In genomic region chr1:151143057-151143435, GRCh38 we compare ENCODE assay signal across 22 cellular contexts. TPM values are rescaled to one million over a fixed set of nuclear protein-coding genes. Genes with fewer than 3 reads are reported as not detected.
DNase-seq lines count a peak whose midpoint lies in the region; ATAC-seq and TF ChIP-seq lines count a peak whose summit lies in the region.
"Had no signal": no experiment of that assay in that cellular context is flagged by ENCODE, and none has a peak within 500 bp of the region (broad histone marks: within the 10 kb centered on the region; RNA-seq: fewer than 3 reads in every experiment).

No MANE protein-coding gene starts in this region.

- POLR2A ChIA-PET in CD4-positive, alpha-beta T cell (lab: Charles Lee) = interaction anchor here (1.6 kb wide), 1 partner anchor 11 kb away, joined by 6 read pairs; no protein-coding TSS in a partner anchor

- no peak overlapping the region for H3K27ac Mint-ChIP-seq in chondrocyte (ENCODE audit: unreplicated experiment)
- no peak overlapping the region for H3K27ac Mint-ChIP-seq in CD4-positive, alpha-beta T cell
- H3K27ac Mint-ChIP-seq: activated naive CD8-positive, alpha-beta T cell treated with anti-CD3 and anti-CD28 coated beads, Interleukin-2, amount 50 U/mL, for 24 hours; CD8-positive, alpha-beta T cell; mesothelial cell of epicardium had no signal

- H3K4me3 ChIP-seq in psoas muscle (peak overlapping the region; percentile 76), vagina (no peak overlapping the region)
- H3K4me3 ChIP-seq: SK-N-MC, spleen, thyroid gland had no signal

- H3K9me3 ChIP-seq in psoas muscle (no peaks in the 10 kb centered on the region), vagina (no peaks in the 10 kb centered on the region)
- no peaks in the 10 kb centered on the region for H3K9me3 ChIP-seq in CD4-positive, alpha-beta T cell (ENCODE audit: control insufficient read depth, low read length)
- H3K9me3 ChIP-seq: spleen, thyroid gland had no signal

- no peak for TF ChIP-seq CTCF in chondrocyte (IDR thresholded peaks at IDR 0.05)
- TF ChIP-seq CTCF in psoas muscle (IDR thresholded peaks at IDR 0.05) = peak; percentile 20
- TF ChIP-seq CTCF in vagina (IDR thresholded peaks at IDR 0.05) = no peak
- TF ChIP-seq CTCF in CD4-positive, alpha-beta T cell (IDR thresholded peaks at IDR 0.05) = no peak

- H3K36me3 Mint-ChIP-seq in chondrocyte (ENCODE audit: low read depth) = no peaks in the 10 kb centered on the region
- H3K36me3 Mint-ChIP-seq in CD4-positive, alpha-beta T cell (ENCODE audit: low read depth) = peaks cover 5% of the 10 kb centered on the region
- H3K36me3 Mint-ChIP-seq: mesothelial cell of epicardium, WTC11 had no signal

- WGBS in psoas muscle, 3 donors = 12 to 24% (median 21%) methylated on average over 7 of the region's 7 CpGs

- H3K4me1 Mint-ChIP-seq in chondrocyte (ENCODE audit: low read depth) = peaks cover 36% of the 10 kb centered on the region
- peaks cover 18% of the 10 kb centered on the region for H3K4me1 Mint-ChIP-seq in CD4-positive, alpha-beta T cell (ENCODE audit: low read depth)

- intact Hi-C loops in left ventricle myocardium superior (cut with micrococcal nuclease) (no loop called here), psoas muscle (cut with DNase I) (no loop called here), vagina (cut with DNase I) (no loop called here)
- intact Hi-C loops in CD4-positive, alpha-beta T cell (cut with DNase I, micrococcal nuclease) = no loop called here

- H3K36me3 ChIP-seq in psoas muscle (ENCODE audit: insufficient read depth in 1 of 2, low read depth in 1 of 2) = peaks cover 0 to 29% of the 10 kb centered on the region in 2 donors
- H3K36me3 ChIP-seq in vagina = no peaks in the 10 kb centered on the region
- H3K36me3 ChIP-seq: spleen, thyroid gland had no signal

- ATAC-seq in left ventricle myocardium superior (peak; percentile 24), psoas muscle (peak; percentile 36 to 59 (median 42))
- ATAC-seq in CD4-positive, alpha-beta T cell (ENCODE audit: poor library complexity) = no peak
- ATAC-seq: activated naive CD8-positive, alpha-beta T cell treated with anti-CD3 and anti-CD28 coated beads, Interleukin-2, amount 50 U/mL, for 24 hours; CD8-positive, alpha-beta T cell; left lobe of liver; stimulated activated naive CD8-positive, alpha-beta T cell treated with anti-CD3 and anti-CD28 coated beads, Interleukin-15, Interleukin-2, amounts not matched to agents 100 U/mL and 50 U/mL, for 24 hours; WTC11 had no signal

- H3K27ac ChIP-seq in psoas muscle (peak overlapping the region; percentile 89), vagina (no peak overlapping the region)
- no peak overlapping the region for H3K27ac ChIP-seq in CD4-positive, alpha-beta T cell (ENCODE audit: low read depth, low read length)
- H3K27ac ChIP-seq: SK-N-MC, spleen, thyroid gland had no signal

- H3K4me1 ChIP-seq in psoas muscle = peaks cover 48% of the 10 kb centered on the region
- H3K4me1 ChIP-seq in vagina = peaks cover 45% of the 10 kb centered on the region

- DNase-seq in LHCN-M2 (ENCODE audit: low read depth) (peak; percentile 22), chondrocyte (ENCODE audit: low spot score) (peak; percentile 61), left ventricle myocardium superior (peak; percentile 54), psoas muscle (peak in 1 of 2 donors; percentile 80), midbrain (lab: John Stamatoyannopoulos, UW) (no peak), vagina (ENCODE audit: extremely low spot score in 2 of 2) (no peak)
- DNase-seq in CD4-positive, alpha-beta T cell = no peak
- DNase-seq: activated CD4-positive, alpha-beta T cell treated with anti-CD3 and anti-CD28 coated beads, Interleukin-2, amount 50 U/mL, for 4 hours; activated gamma-delta T cell; activated naive CD8-positive, alpha-beta T cell treated with anti-CD3 and anti-CD28 coated beads, Interleukin-2, amount 50 U/mL, for 24 hours; CD8-positive, alpha-beta T cell; GF-D8; NCI-H1436 treated with DMSO at 0.1 percent for 48 hours; NCI-H510A treated with DMSO at 0.1 percent for 48 hours; spleen; stimulated activated CD4-positive, alpha-beta T cell treated with anti-CD3 and anti-CD28 coated beads, Interleukin-4, amount 100 ng/mL, for 24 hours; stimulated activated naive CD8-positive, alpha-beta T cell treated with anti-CD3 and anti-CD28 coated beads, Interleukin-15, Interleukin-2, amounts not matched to agents 100 U/mL and 50 U/mL, for 24 hours; thyroid gland had no signal

- H3K27me3 Mint-ChIP-seq in chondrocyte (ENCODE audit: low read depth) = no peaks in the 10 kb centered on the region
- H3K27me3 Mint-ChIP-seq in CD4-positive, alpha-beta T cell = no peaks in the 10 kb centered on the region

- CTCF ChIA-PET in CD4-positive, alpha-beta T cell (lab: Charles Lee) = no interaction called here

- H3K27me3 ChIP-seq in psoas muscle (ENCODE audit: insufficient read depth in 3 of 3, low read length in 2 of 3) = no peaks in the 10 kb centered on the region
- no peaks in the 10 kb centered on the region for H3K27me3 ChIP-seq in vagina
- H3K27me3 ChIP-seq in CD4-positive, alpha-beta T cell (ENCODE audit: control insufficient read depth, insufficient read depth, low read length) = no peaks in the 10 kb centered on the region
- H3K27me3 ChIP-seq: thyroid gland had no signal

- H3K9me3 Mint-ChIP-seq in chondrocyte (ENCODE audit: low read depth) = no peaks in the 10 kb centered on the region
- H3K9me3 Mint-ChIP-seq in CD4-positive, alpha-beta T cell = no peaks in the 10 kb centered on the region
- H3K9me3 Mint-ChIP-seq: activated naive CD8-positive, alpha-beta T cell treated with anti-CD3 and anti-CD28 coated beads, Interleukin-2, amount 50 U/mL, for 24 hours; CD8-positive, alpha-beta T cell; mesothelial cell of epicardium; WTC11 had no signal

- TF ChIP-seq POLR2A in vagina (IDR thresholded peaks at IDR 0.05) = no peak

- H3K4me3 Mint-ChIP-seq in chondrocyte (ENCODE audit: unreplicated experiment) = no peak overlapping the region
- no peak overlapping the region for H3K4me3 Mint-ChIP-seq in CD4-positive, alpha-beta T cell
- H3K4me3 Mint-ChIP-seq: activated naive CD8-positive, alpha-beta T cell treated with anti-CD3 and anti-CD28 coated beads, Interleukin-2, amount 50 U/mL, for 24 hours; CD8-positive, alpha-beta T cell; mesothelial cell of epicardium had no signal

RNA-seq across cellular contexts. Expression of gene SEMA6C, which starts 3.4 kb away (rescaled TPM):
- total RNA-seq in LHCN-M2 (2014; rRNA removed) (2.1 and 3.8 TPM in 2 replicates), chondrocyte (7.0 to 9.2 TPM (median 8.9 TPM) in 3 replicates), left ventricle myocardium superior (55.1 TPM), psoas muscle (100 to 1,000 TPM in 2 of 4 donors, 10 to 100 TPM in 2; 56.3 to 145 (median 101) TPM), vagina (10.1 TPM)
- polyA plus RNA-seq in LHCN-M2 (2012) = 2.8 TPM
- polyA plus RNA-seq in psoas muscle = 10 to 100 TPM in 2 of 3 donors, 1 to 10 TPM in 1; 8.9 to 46.3 (median 29.5) TPM
- 1 to 10 TPM; 3.8 to 5.5 TPM for total RNA-seq in CD4-positive, alpha-beta T cell

RNA-seq across cellular contexts. Expression of gene TNFAIP8L2, which starts 13.4 kb away (rescaled TPM):
- not detected in 2 replicates for total RNA-seq in LHCN-M2 (2014; rRNA removed)
- polyA plus RNA-seq in LHCN-M2 (2012) = 0.06 TPM
- total RNA-seq in chondrocyte = not detected in 3 replicates
- total RNA-seq in left ventricle myocardium superior = 1.4 TPM
- 1 to 10 TPM in 1 of 4 donors, under 1 TPM in 3; 0.56 to 1.3 (median 0.74) TPM for total RNA-seq in psoas muscle
- 1 to 10 TPM in 2 of 3 donors, under 1 TPM in 1; 0.62 to 1.1 (median 1.1) TPM for polyA plus RNA-seq in psoas muscle
- 7.6 TPM for total RNA-seq in vagina
- under 1 TPM; 0.70 to 0.74 TPM for total RNA-seq in CD4-positive, alpha-beta T cell
- total RNA-seq: mesothelial cell of epicardium had no signal

RNA-seq across cellular contexts. Expression of gene LYSMD1, which starts 22.7 kb away (rescaled TPM):
- total RNA-seq in LHCN-M2 (2014; rRNA removed) (9.1 and 10.2 TPM in 2 replicates), chondrocyte (9.3 to 10.0 TPM (median 9.9 TPM) in 3 replicates), left ventricle myocardium superior (13.0 TPM), psoas muscle (10 to 100 TPM in 3 of 4 donors, 1 to 10 TPM in 1; 6.7 to 17.5 (median 12.3) TPM), vagina (21.1 TPM)
- polyA plus RNA-seq in LHCN-M2 (2012) = 5.2 TPM
- polyA plus RNA-seq in psoas muscle = 10 to 100 TPM in 1 of 3 donors, 1 to 10 TPM in 2; 8.4 to 18.0 (median 8.6) TPM
- total RNA-seq in CD4-positive, alpha-beta T cell = under 1 TPM; 0.55 to 0.67 TPM

RNA-seq across cellular contexts. Expression of gene SCNM1, which starts 22.9 kb away (rescaled TPM):
- total RNA-seq in LHCN-M2 (2014; rRNA removed) = 25.5 and 31.9 TPM in 2 replicates
- 66.3 TPM for polyA plus RNA-seq in LHCN-M2 (2012)
- total RNA-seq in chondrocyte = 39.6 to 44.3 TPM (median 40.7 TPM) in 3 replicates
- 19.1 TPM for total RNA-seq in left ventricle myocardium superior
- total RNA-seq in psoas muscle = 10 to 100 TPM; 23.6 to 47.9 (median 39.5) TPM
- polyA plus RNA-seq in psoas muscle = 10 to 100 TPM; 71.0 to 78.7 (median 72.3) TPM
- 22.1 TPM for total RNA-seq in vagina
- 10 to 100 TPM; 35.2 to 35.7 TPM for total RNA-seq in CD4-positive, alpha-beta T cell

RNA-seq across cellular contexts. Expression of gene TMOD4, which starts 32.7 kb away (rescaled TPM):
- total RNA-seq in LHCN-M2 (2014; rRNA removed) = 0.34 TPM in 1 of 2 replicates, not detected in the other
- 0.27 TPM for polyA plus RNA-seq in LHCN-M2 (2012)
- total RNA-seq in chondrocyte = 0.60 to 1.9 TPM in 2 of 3 replicates, not detected in the other
- 0.62 TPM for total RNA-seq in left ventricle myocardium superior
- 100 to 1,000 TPM; 102 to 434 (median 407) TPM for total RNA-seq in psoas muscle
- polyA plus RNA-seq in psoas muscle = 100 to 1,000 TPM in 2 of 3 donors, 10 to 100 TPM in 1; 17.6 to 274 (median 154) TPM
- 2.2 TPM for total RNA-seq in vagina
- 1 to 10 TPM in 1 of 2 experiments, not detected in 1; 1.6 TPM for total RNA-seq in CD4-positive, alpha-beta T cell
- total RNA-seq: thyroid gland had no signal

Comparison
In these comparisons a context has a peak if more than half of its experiments do, and no peak if none do; other contexts are left out.
1. DNase-seq: peak in LHCN-M2 (single experiment), chondrocyte (single experiment) and left ventricle myocardium superior (single experiment); none in midbrain (single experiment), vagina (0 of 2) and CD4-positive, alpha-beta T cell (0 of 10).